10 cellular contexts compared by ENCODE assay signal in genomic region chr4:2006956-2007653, GRCh38. TPM values are rescaled to one million over a fixed set of nuclear protein-coding genes. Genes with fewer than 3 reads are reported as not detected.
DNase-seq lines count a peak whose midpoint lies in the region; ATAC-seq and TF ChIP-seq lines count a peak whose summit lies in the region.
"Had no signal": no experiment of that assay in that cellular context is flagged by ENCODE, and none has a peak within 500 bp of the region (broad histone marks: within the 10 kb centered on the region; RNA-seq: fewer than 3 reads in every experiment).

No MANE protein-coding gene starts in this region.

- no peak overlapping the region for H3K9ac ChIP-seq in iPS-15b (ENCODE audit: low read depth, low read length)

- no peak for DNase-seq in T-helper 2 cell treated with Interferon-gamma antibody and Interleukin-4, amounts not matched to agents 5 μg/mL and 100 μg/mL, for 36 hours (ENCODE audit: low spot score)
- DNase-seq in T-helper 2 cell (no peak), aorta (no peak)
- DNase-seq in activated CD8-positive, alpha-beta T cell treated with anti-CD3 and anti-CD28 coated beads for 36 hours, result no peak
- no peak for DNase-seq in stimulated activated naive CD8-positive, alpha-beta T cell treated with anti-CD3 and anti-CD28 coated beads, Interleukin-15, amount 100 ng/mL, for 72 hours
- DNase-seq: ACHN, retina had no signal

- no peaks in the 10 kb centered on the region for H3K27me3 ChIP-seq in iPS-15b (ENCODE audit: control insufficient read depth, insufficient read depth, low read length)
- H3K27me3 ChIP-seq in aorta (ENCODE audit: control insufficient read depth in 1 of 2, insufficient read depth in 2 of 2, low read length in 1 of 2), result no peaks in the 10 kb centered on the region

- H3K4me1 Mint-ChIP-seq in T-helper 2 cell treated with Interferon-gamma antibody and Interleukin-4, amounts not matched to agents 5 μg/mL and 100 μg/mL, for 36 hours (ENCODE audit: low read depth), result peaks cover 40% of the 10 kb centered on the region
- H3K4me1 Mint-ChIP-seq in activated CD8-positive, alpha-beta T cell treated with anti-CD3 and anti-CD28 coated beads for 36 hours (ENCODE audit: low read depth), result peaks cover 35% of the 10 kb centered on the region
- H3K4me1 Mint-ChIP-seq in stimulated activated naive CD8-positive, alpha-beta T cell treated with anti-CD3 and anti-CD28 coated beads, Interleukin-15, amount 100 ng/mL, for 72 hours, result peaks cover 48% of the 10 kb centered on the region

- peaks cover 8% of the 10 kb centered on the region for H3K27me3 Mint-ChIP-seq in T-helper 2 cell treated with Interferon-gamma antibody and Interleukin-4, amounts not matched to agents 5 μg/mL and 100 μg/mL, for 36 hours (ENCODE audit: low read depth)
- H3K27me3 Mint-ChIP-seq in activated CD8-positive, alpha-beta T cell treated with anti-CD3 and anti-CD28 coated beads for 36 hours, result no peaks in the 10 kb centered on the region
- no peaks in the 10 kb centered on the region for H3K27me3 Mint-ChIP-seq in stimulated activated naive CD8-positive, alpha-beta T cell treated with anti-CD3 and anti-CD28 coated beads, Interleukin-15, amount 100 ng/mL, for 72 hours

- POLR2A ChIA-PET in activated CD8-positive, alpha-beta T cell treated with anti-CD3 and anti-CD28 coated beads for 36 hours (lab: Charles Lee), result no interaction called here

- CTCF ChIA-PET in activated CD8-positive, alpha-beta T cell treated with anti-CD3 and anti-CD28 coated beads for 36 hours (lab: Charles Lee), result no interaction called here

- no peaks in the 10 kb centered on the region for H3K9me3 ChIP-seq in iPS-15b (ENCODE audit: control insufficient read depth, insufficient read depth, low read length)
- no peaks in the 10 kb centered on the region for H3K9me3 ChIP-seq in aorta (ENCODE audit: control insufficient read depth, low read length)

- 84 to 89% methylated on average over 15 of the region's 15 CpGs for WGBS in aorta, 2 donors

- H3K36me3 Mint-ChIP-seq in T-helper 2 cell treated with Interferon-gamma antibody and Interleukin-4, amounts not matched to agents 5 μg/mL and 100 μg/mL, for 36 hours (ENCODE audit: low read depth), result peaks cover 27% of the 10 kb centered on the region
- peaks cover 37% of the 10 kb centered on the region for H3K36me3 Mint-ChIP-seq in activated CD8-positive, alpha-beta T cell treated with anti-CD3 and anti-CD28 coated beads for 36 hours (ENCODE audit: low read depth)

- intact Hi-C loops in activated CD8-positive, alpha-beta T cell treated with anti-CD3 and anti-CD28 coated beads for 36 hours (cut with micrococcal nuclease), result no loop called here
- intact Hi-C loops in aorta (cut with DNase I), result loop anchor here in 1 of 2 donors (10.0 kb wide), 1 partner anchor 152 kb away; the partner anchor contains the start of gene LETM1

- H3K4me3 ChIP-seq in iPS-15b (ENCODE audit: low read depth, low read length) (peak overlapping the region; percentile 65), aorta (ENCODE audit: low read length in 2 of 2) (peak overlapping the region in 1 of 2 donors; percentile 68)

- no peaks in the 10 kb centered on the region for H3K4me1 ChIP-seq in iPS-15b (ENCODE audit: control insufficient read depth, insufficient read depth, low read length)
- peaks cover 0 to 2% of the 10 kb centered on the region in 2 donors for H3K4me1 ChIP-seq in aorta (ENCODE audit: control insufficient read depth in 1 of 2, insufficient read depth in 2 of 2, low read length in 2 of 2)

- TF ChIP-seq CTCF in activated CD8-positive, alpha-beta T cell treated with anti-CD3 and anti-CD28 coated beads for 36 hours (IDR thresholded peaks at IDR 0.05), result no peak

- no peak for ATAC-seq in activated CD8-positive, alpha-beta T cell treated with anti-CD3 and anti-CD28 coated beads for 36 hours
- no peak for ATAC-seq in stimulated activated naive CD8-positive, alpha-beta T cell treated with anti-CD3 and anti-CD28 coated beads, Interleukin-15, amount 100 ng/mL, for 72 hours
- ATAC-seq in HG03108 (IDR thresholded peaks at IDR 0.05; ENCODE audit: unreplicated experiment) (no peak), aorta (ENCODE audit: low FRiP score) (no peak), HG03520 (IDR thresholded peaks at IDR 0.05; ENCODE audit: unreplicated experiment) (no peak)

- no peak overlapping the region for H3K27ac ChIP-seq in aorta (ENCODE audit: low read depth in 1 of 2, low read length in 2 of 2)

- H3K9me3 Mint-ChIP-seq in T-helper 2 cell treated with Interferon-gamma antibody and Interleukin-4, amounts not matched to agents 5 μg/mL and 100 μg/mL, for 36 hours, result no peaks in the 10 kb centered on the region
- no peaks in the 10 kb centered on the region for H3K9me3 Mint-ChIP-seq in activated CD8-positive, alpha-beta T cell treated with anti-CD3 and anti-CD28 coated beads for 36 hours
- no peaks in the 10 kb centered on the region for H3K9me3 Mint-ChIP-seq in stimulated activated naive CD8-positive, alpha-beta T cell treated with anti-CD3 and anti-CD28 coated beads, Interleukin-15, amount 100 ng/mL, for 72 hours

- H3K4me3 Mint-ChIP-seq in T-helper 2 cell treated with Interferon-gamma antibody and Interleukin-4, amounts not matched to agents 5 μg/mL and 100 μg/mL, for 36 hours, result peak overlapping the region; percentile 91
- peak overlapping the region; percentile 93 for H3K4me3 Mint-ChIP-seq in activated CD8-positive, alpha-beta T cell treated with anti-CD3 and anti-CD28 coated beads for 36 hours
- H3K4me3 Mint-ChIP-seq in stimulated activated naive CD8-positive, alpha-beta T cell treated with anti-CD3 and anti-CD28 coated beads, Interleukin-15, amount 100 ng/mL, for 72 hours, result peak overlapping the region; percentile 89 to 90

- H3K27ac Mint-ChIP-seq in T-helper 2 cell treated with Interferon-gamma antibody and Interleukin-4, amounts not matched to agents 5 μg/mL and 100 μg/mL, for 36 hours, result peak overlapping the region; percentile 85
- H3K27ac Mint-ChIP-seq in activated CD8-positive, alpha-beta T cell treated with anti-CD3 and anti-CD28 coated beads for 36 hours, result peak overlapping the region; percentile 88
- H3K27ac Mint-ChIP-seq in stimulated activated naive CD8-positive, alpha-beta T cell treated with anti-CD3 and anti-CD28 coated beads, Interleukin-15, amount 100 ng/mL, for 72 hours, result peak overlapping the region in 1 of 2 donors; percentile 57

- no peaks in the 10 kb centered on the region for H3K36me3 ChIP-seq in iPS-15b (ENCODE audit: control insufficient read depth, insufficient read depth, low read length)
- no peaks in the 10 kb centered on the region for H3K36me3 ChIP-seq in aorta (ENCODE audit: control insufficient read depth in 1 of 2, insufficient read depth in 2 of 2, low read length in 1 of 2)

RNA-seq across cellular contexts. Expression of gene NELFA, which starts 1.7 kb away (rescaled TPM):
- total RNA-seq in activated CD8-positive, alpha-beta T cell treated with anti-CD3 and anti-CD28 coated beads for 36 hours, result 10 to 100 TPM; 43.9 to 46.3 TPM
- total RNA-seq in aorta, result 10 to 100 TPM; 17.7 to 27.4 TPM
- polyA plus RNA-seq in aorta, result 10 to 100 TPM in 1 of 2 donors, 1 to 10 TPM in 1; 5.8 to 21.7 TPM

RNA-seq across cellular contexts. Expression of gene NAT8L, which starts 52.0 kb away (rescaled TPM):
- 1 to 10 TPM; 1.0 to 1.1 TPM for total RNA-seq in activated CD8-positive, alpha-beta T cell treated with anti-CD3 and anti-CD28 coated beads for 36 hours
- total RNA-seq in aorta, result under 1 TPM; 0.23 to 0.33 TPM
- under 1 TPM; under 0.01 to 0.05 TPM for polyA plus RNA-seq in aorta
